Comparison of ENCODE assay signal across 8 cellular contexts in genomic region chr6:161694995-161695394, GRCh38.
DNase-seq lines count a peak whose midpoint lies in the region; ATAC-seq, FAIRE-seq and TF ChIP-seq lines count a peak whose summit lies in the region.

No MANE protein-coding gene starts in this region.

- H3K27ac Mint-ChIP-seq in naive thymus-derived CD4-positive, alpha-beta T cell = no peak overlapping the region

- no peaks in the 10 kb centered on the region for H3K36me3 ChIP-seq in naive thymus-derived CD4-positive, alpha-beta T cell (ENCODE audit: control insufficient read depth in 2 of 3, insufficient read depth in 3 of 3, low read length in 3 of 3)

- no peak overlapping the region for H3K27ac ChIP-seq in naive thymus-derived CD4-positive, alpha-beta T cell (ENCODE audit: low read depth, low read length)

- peaks cover 0 to 4% (median 0%) of the 10 kb centered on the region in 11 donors for H3K9me3 Mint-ChIP-seq in naive thymus-derived CD4-positive, alpha-beta T cell

- TF ChIP-seq POLR2A in H54 (IDR thresholded peaks at IDR 0.05; ENCODE audit: low read depth, low read length) = no peak

- intact Hi-C loops in naive thymus-derived CD4-positive, alpha-beta T cell (cut with micrococcal nuclease) = loop anchor here in 1 of 2 donors (1.0 kb wide), 2 partner anchors 277 to 301 kb away; no protein-coding TSS in a partner anchor

- no peaks in the 10 kb centered on the region for H3K9me3 ChIP-seq in naive thymus-derived CD4-positive, alpha-beta T cell (ENCODE audit: control insufficient read depth in 2 of 3, low read length in 3 of 3)

- CTCF ChIA-PET in naive thymus-derived CD4-positive, alpha-beta T cell (lab: Charles Lee) = no interaction called here

- H3K27me3 ChIP-seq in naive thymus-derived CD4-positive, alpha-beta T cell (ENCODE audit: control insufficient read depth in 2 of 2, insufficient read depth in 2 of 2, low read length in 2 of 2) = no peaks in the 10 kb centered on the region

- H3K4me3 ChIP-seq in naive thymus-derived CD4-positive, alpha-beta T cell (ENCODE audit: low read length) = no peak overlapping the region

- H3K36me3 Mint-ChIP-seq in naive thymus-derived CD4-positive, alpha-beta T cell = peaks cover 0 to 3% (median 0%) of the 10 kb centered on the region in 5 donors

- no peaks in the 10 kb centered on the region for H3K27me3 Mint-ChIP-seq in naive thymus-derived CD4-positive, alpha-beta T cell

- no peak for FAIRE-seq in H54 (lab: Jason Lieb, UNC)

- H3K4me3 Mint-ChIP-seq in naive thymus-derived CD4-positive, alpha-beta T cell = no peak overlapping the region

- DNase-seq in D341Med (ENCODE audit: low spot score) (peak; percentile 53), H54 (ENCODE audit: insufficient read length, low spot score) (peak; percentile 6), SW480 (ENCODE audit: low spot score) (peak; percentile 9), left kidney (ENCODE audit: low read depth, low spot score) (peak; percentile 57), NCI-H345 (lab: John Stamatoyannopoulos, UW) (no peak)
- no peak for DNase-seq in naive thymus-derived CD4-positive, alpha-beta T cell
- DNase-seq in central memory CD4-positive, alpha-beta T cell = no peak

- peaks cover 0 to 2% (median 0%) of the 10 kb centered on the region in 7 donors for H3K4me1 Mint-ChIP-seq in naive thymus-derived CD4-positive, alpha-beta T cell

- POLR2A ChIA-PET in naive thymus-derived CD4-positive, alpha-beta T cell (lab: Charles Lee) = no interaction called here

- ATAC-seq in naive thymus-derived CD4-positive, alpha-beta T cell = no peak
- no peak for ATAC-seq in GM18517 (IDR thresholded peaks at IDR 0.05; ENCODE audit: unreplicated experiment)

- H3K4me1 ChIP-seq in naive thymus-derived CD4-positive, alpha-beta T cell (ENCODE audit: control insufficient read depth in 2 of 2, insufficient read depth in 2 of 2, low read length in 2 of 2) = no peaks in the 10 kb centered on the region

Comparison
In these comparisons a context has a peak if more than half of its experiments do, and no peak if none do; other contexts are left out.
1. DNase-seq: peak in D341Med (single experiment), H54 (single experiment), SW480 (single experiment) and left kidney (single experiment); none in naive thymus-derived CD4-positive, alpha-beta T cell (0 of 9), central memory CD4-positive, alpha-beta T cell (single experiment) and NCI-H345 (single experiment).